Comparison of ENCODE assay signal across 28 cellular contexts in the genomic region with DNA sequence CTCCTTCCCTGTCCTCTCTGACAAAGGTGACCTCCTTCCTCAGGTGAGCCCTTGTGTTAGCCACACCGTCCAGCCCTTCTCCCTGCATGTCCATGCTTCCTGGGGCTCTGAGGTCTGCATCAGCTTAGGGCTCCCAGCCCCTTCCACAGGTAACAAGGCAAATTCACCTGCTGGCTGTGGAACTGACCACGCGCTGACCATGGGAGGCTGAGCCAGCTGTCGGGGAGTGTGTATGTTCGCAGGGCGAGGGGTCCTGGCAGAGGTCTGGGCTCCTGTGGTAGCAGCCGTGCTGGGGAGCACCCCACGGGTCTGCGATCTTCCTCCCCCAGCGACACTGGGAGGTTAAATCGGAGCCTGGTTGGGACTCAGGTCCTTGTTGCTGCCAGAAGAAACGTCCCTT.
"Had no signal": no experiment of that assay in that cellular context is flagged by ENCODE, and none has a peak within 500 bp of the region (broad histone marks: within the 10 kb centered on the region; RNA-seq: fewer than 3 reads in every experiment).

No MANE protein-coding gene starts in this region.

- H3K9me3 Mint-ChIP-seq: activated B cell treated with CpG ODN at 0.5 μM for 24 hours; activated CD8-positive, alpha-beta T cell treated with anti-CD3 and anti-CD28 coated beads for 36 hours; activated T-cell treated with anti-CD3 and anti-CD28 coated beads, Interleukin-2, amount 50 U/mL, for 4 hours; activated T-helper 17 cell treated with anti-CD3 and anti-CD28 coated beads, Interleukin-2, amount 50 U/mL, for 72 hours; T-helper 2 cell treated with Interferon-gamma antibody and Interleukin-4, amounts not matched to agents 5 μg/mL and 100 μg/mL, for 36 hours had no signal

- H3K27me3 Mint-ChIP-seq: activated B cell treated with CpG ODN at 0.5 μM for 24 hours; activated naive CD8-positive, alpha-beta T cell had no signal

- DNase-seq: activated B cell treated with CpG ODN at 0.5 μM for 24 hours; activated CD4-positive, alpha-beta T cell treated with anti-CD3 and anti-CD28 coated beads for 48 hours; activated CD4-positive, alpha-beta T cell treated with anti-CD3 and anti-CD28 coated beads, Interleukin-2, amount 50 U/mL, for 1 hour; activated CD4-positive, alpha-beta T cell treated with anti-CD3 and anti-CD28 coated beads, Interleukin-2, amount 50 U/mL, for 48 hours; activated CD8-positive, alpha-beta memory T cell treated with anti-CD3 and anti-CD28 coated beads for 24 hours; activated CD8-positive, alpha-beta T cell treated with anti-CD3 and anti-CD28 coated beads for 36 hours; activated effector memory CD4-positive, alpha-beta T cell treated with Interleukin-2 at 50 U/mL for 16 hours; activated gamma-delta T cell treated with Interleukin-2 at 50 U/mL for 16 hours; activated naive CD4-positive, alpha-beta T cell treated with anti-CD3 and anti-CD28 coated beads, Interleukin-2, amount 50 U/mL, for 16 hours; activated naive CD4-positive, alpha-beta T cell treated with Interleukin-2 at 50 U/mL for 16 hours; activated T-cell treated with anti-CD3 and anti-CD28 coated beads, Interleukin-2, amount 50 U/mL, for 4 hours; amniotic stem cell; anterior cingulate cortex; body of pancreas; caudate nucleus; colonic mucosa; effector CD8-positive, alpha-beta T cell; foreskin fibroblast; head of caudate nucleus; T-helper 1 cell; T-helper 17 cell; T1000; WERI-Rb-1 had no signal

- H3K4me1 ChIP-seq: body of pancreas, colonic mucosa had no signal

- H3K4me3 ChIP-seq: body of pancreas, colonic mucosa had no signal

- H3K27ac Mint-ChIP-seq: activated B cell treated with CpG ODN at 0.5 μM for 24 hours; activated CD8-positive, alpha-beta T cell treated with anti-CD3 and anti-CD28 coated beads for 36 hours; activated naive CD8-positive, alpha-beta T cell; activated T-helper 17 cell treated with anti-CD3 and anti-CD28 coated beads, Interleukin-2, amount 50 U/mL, for 72 hours; T-helper 17 cell; T-helper 2 cell treated with Interferon-gamma antibody and Interleukin-4, amounts not matched to agents 5 μg/mL and 100 μg/mL, for 36 hours had no signal

- H3K27me3 ChIP-seq: body of pancreas, colonic mucosa had no signal

- H3K4me3 Mint-ChIP-seq: activated B cell treated with CpG ODN at 0.5 μM for 24 hours; activated CD8-positive, alpha-beta T cell treated with anti-CD3 and anti-CD28 coated beads for 36 hours; activated naive CD8-positive, alpha-beta T cell; activated T-cell treated with anti-CD3 and anti-CD28 coated beads, Interleukin-2, amount 50 U/mL, for 4 hours; activated T-helper 17 cell treated with anti-CD3 and anti-CD28 coated beads, Interleukin-2, amount 50 U/mL, for 72 hours; T-helper 17 cell; T-helper 2 cell treated with Interferon-gamma antibody and Interleukin-4, amounts not matched to agents 5 μg/mL and 100 μg/mL, for 36 hours had no signal

- H3K36me3 Mint-ChIP-seq: activated naive CD8-positive, alpha-beta T cell had no signal

- H3K27ac ChIP-seq: body of pancreas, colonic mucosa, WERI-Rb-1 had no signal

- H3K9me3 ChIP-seq: body of pancreas, colonic mucosa had no signal

- H3K36me3 ChIP-seq: colonic mucosa, WERI-Rb-1 had no signal

- H3K4me1 Mint-ChIP-seq: activated B cell treated with CpG ODN at 0.5 μM for 24 hours; activated T-helper 17 cell treated with anti-CD3 and anti-CD28 coated beads, Interleukin-2, amount 50 U/mL, for 72 hours; T-helper 17 cell had no signal

- ATAC-seq: activated CD4-positive, CD25-positive, alpha-beta regulatory T cell treated with anti-CD3 and anti-CD28 coated beads, Interleukin-2, amount 50 U/mL, for 24 hours; activated CD8-positive, alpha-beta T cell treated with anti-CD3 and anti-CD28 coated beads for 36 hours; activated T-cell treated with anti-CD3 and anti-CD28 coated beads, Interleukin-2, amount 50 U/mL, for 4 hours; activated T-helper 17 cell treated with anti-CD3 and anti-CD28 coated beads, Interleukin-2, amount 50 U/mL, for 72 hours; body of pancreas; esophagus mucosa; T-helper 17 cell had no signal
